Comparison of ENCODE assay signal across 8 cellular contexts in the genomic region with DNA sequence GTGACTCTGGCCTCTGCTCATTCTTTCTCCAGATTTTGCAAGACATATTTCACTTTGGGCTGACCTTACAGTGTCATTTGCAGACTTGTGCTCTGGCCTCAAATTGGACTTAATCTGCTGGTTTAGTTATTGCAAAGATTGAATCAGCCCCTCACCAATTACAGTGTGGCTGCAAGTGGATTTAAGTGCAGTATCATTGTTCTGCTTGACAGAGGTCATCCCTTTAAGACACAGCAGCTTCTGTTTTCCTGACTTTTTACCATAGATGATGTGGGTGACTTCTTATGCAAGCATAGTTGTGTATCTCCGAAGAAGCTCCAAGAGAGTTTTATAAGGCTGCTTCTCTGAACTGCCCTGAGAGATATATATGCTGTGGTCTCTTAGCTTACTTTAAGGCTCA. TPM values are rescaled to one million over a fixed set of nuclear protein-coding genes. Genes with fewer than 3 reads are reported as not detected.
DNase-seq lines count a peak whose midpoint lies in the region; ATAC-seq and TF ChIP-seq lines count a peak whose summit lies in the region.

No MANE protein-coding gene starts in this region.

- peaks cover 12% of the 10 kb centered on the region for H3K36me3 ChIP-seq in cardiac muscle cell
- H3K36me3 ChIP-seq in lower lobe of right lung = peaks cover 21% of the 10 kb centered on the region
- no peaks in the 10 kb centered on the region for H3K36me3 ChIP-seq in urinary bladder (ENCODE audit: insufficient read depth)

- H3K27me3 ChIP-seq in cardiac muscle cell = no peaks in the 10 kb centered on the region
- peaks cover 5% of the 10 kb centered on the region for H3K27me3 ChIP-seq in lower lobe of right lung (ENCODE audit: low read depth)

- intact Hi-C loops in left ventricle myocardium superior (cut with micrococcal nuclease) = loop anchor here (5.0 to 10.0 kb wide), 3 partner anchors 105 to 287 kb away; no protein-coding TSS in a partner anchor
- intact Hi-C loops in lower lobe of right lung (cut with DNase I) = loop anchor here (5.0 kb wide), 2 partner anchors 212 to 282 kb away; no protein-coding TSS in a partner anchor

- H3K27ac ChIP-seq in cardiac muscle cell (no peak overlapping the region), angular gyrus (ENCODE audit: low read depth, low read length) (peak overlapping the region; percentile 14), lower lobe of right lung (peak overlapping the region; percentile 95), urinary bladder (ENCODE audit: low read depth) (no peak overlapping the region)

- ATAC-seq in left ventricle myocardium superior = no peak
- no peak for ATAC-seq in lower lobe of right lung

- TF ChIP-seq CTCF in cardiac muscle cell (IDR thresholded peaks at IDR 0.05; ENCODE audit: low read depth, low read length) (no peak), lower lobe of right lung (IDR thresholded peaks at IDR 0.05) (no peak)

- H3K4me1 ChIP-seq in cardiac muscle cell (ENCODE audit: low read depth) (peaks cover 6% of the 10 kb centered on the region), lower lobe of right lung (peaks cover 53% of the 10 kb centered on the region), urinary bladder (ENCODE audit: insufficient read depth) (peaks cover 1% of the 10 kb centered on the region)

- DNase-seq in cardiac muscle cell (ENCODE audit: low read depth in 1 of 2, low spot score in 1 of 2) = peak in 1 of 2 donors; percentile 40
- no peak for DNase-seq in left ventricle myocardium superior
- DNase-seq in lower lobe of right lung = no peak
- DNase-seq in foreskin melanocyte = no peak
- no peak for DNase-seq in COLO668 (lab: John Stamatoyannopoulos, UW; ENCODE audit: unreplicated experiment)
- DNase-seq in activated effector memory CD4-positive, alpha-beta T cell treated with Interleukin-2 at 50 U/mL for 16 hours = no peak

- 8% methylated on average over 1 of the region's 1 CpG for WGBS in urinary bladder

- no peaks in the 10 kb centered on the region for H3K9me3 ChIP-seq in cardiac muscle cell (ENCODE audit: low read depth)
- no peaks in the 10 kb centered on the region for H3K9me3 ChIP-seq in lower lobe of right lung

- H3K4me3 ChIP-seq in cardiac muscle cell = peak overlapping the region; percentile 94
- H3K4me3 ChIP-seq in lower lobe of right lung = peak overlapping the region; percentile 88
- peak overlapping the region; percentile 78 for H3K4me3 ChIP-seq in urinary bladder (ENCODE audit: low read depth, low read length)

RNA-seq across cellular contexts. Expression of gene TRIB2, which starts 3.4 kb away (rescaled TPM):
- total RNA-seq in cardiac muscle cell (68.4 and 73.2 TPM in 2 replicates), left ventricle myocardium superior (29.4 TPM), lower lobe of right lung (35.1 TPM), urinary bladder (51.3 TPM)
- polyA plus RNA-seq in cardiac muscle cell (42.3 and 62.9 TPM in 2 replicates), urinary bladder (27.5 TPM)

Comparison
In these comparisons a context has a peak if more than half of its experiments do, and no peak if none do; other contexts are left out.
1. H3K27ac ChIP-seq: peak in angular gyrus (single experiment) and lower lobe of right lung (single experiment); none in cardiac muscle cell (single experiment) and urinary bladder (single experiment).
2. Peak in every context shown above with its lines, with median percentiles within 50 percentile points of each other: H3K4me3 ChIP-seq.